18 cellular contexts compared by ENCODE assay signal in the genomic region with DNA sequence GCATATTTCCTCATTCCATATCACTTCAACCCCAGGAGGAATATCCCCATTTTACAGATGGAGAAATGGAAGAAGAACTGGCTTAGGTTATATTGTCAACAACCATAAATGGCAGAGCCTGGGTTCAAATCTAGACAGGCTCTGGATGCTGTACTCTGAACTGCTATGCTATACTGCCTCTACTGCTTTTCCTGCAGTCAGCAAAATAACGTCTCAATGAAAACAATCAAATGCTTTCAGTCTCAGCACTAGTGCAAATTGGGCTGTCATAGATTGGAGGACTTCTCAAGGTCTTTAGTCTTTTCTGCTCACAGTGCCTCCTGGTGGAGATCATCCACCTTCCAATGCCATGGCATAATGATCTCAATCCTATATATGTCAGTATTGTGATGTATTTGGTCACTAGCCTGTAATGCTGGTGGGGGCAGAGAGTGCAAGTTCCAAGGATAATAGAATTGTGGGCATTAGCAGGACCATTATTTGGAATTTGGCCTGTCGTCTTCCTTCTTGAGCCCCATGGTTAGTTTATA.
DNase-seq lines count a peak whose midpoint lies in the region; ATAC-seq, FAIRE-seq and TF ChIP-seq lines count a peak whose summit lies in the region.
"Had no signal": no experiment of that assay in that cellular context is flagged by ENCODE, and none has a peak within 500 bp of the region (broad histone marks: within the 10 kb centered on the region; RNA-seq: fewer than 3 reads in every experiment).

No MANE protein-coding gene starts in this region.

- H3K27ac ChIP-seq in mammary epithelial cell (ENCODE audit: insufficient read depth, low read depth, low read length): no peak overlapping the region
- no peak overlapping the region for H3K27ac ChIP-seq in breast epithelium
- H3K27ac ChIP-seq in GM12878 (ENCODE audit: control insufficient read depth, insufficient read depth): no peak overlapping the region
- H3K27ac ChIP-seq: ascending aorta, ovary, uterus had no signal

- ATAC-seq in GM12878: peak; percentile 78
- no peak for ATAC-seq in HG03045 (IDR thresholded peaks at IDR 0.05; ENCODE audit: unreplicated experiment)
- ATAC-seq: effector memory CD8-positive, alpha-beta T cell had no signal

- H3K79me2 ChIP-seq in mammary epithelial cell (ENCODE audit: insufficient read depth, low read length) (no peaks in the 10 kb centered on the region), GM12878 (ENCODE audit: control insufficient read depth, insufficient read depth, low read length) (no peaks in the 10 kb centered on the region)

- no peaks in the 10 kb centered on the region for H3K36me3 Mint-ChIP-seq in endothelial cell (ENCODE audit: low read depth, unreplicated experiment)

- POLR2A ChIA-PET in GM12878 (lab: Charles Lee): no interaction called here

- H3K9me3 ChIP-seq in mammary epithelial cell (replicated peaks; ENCODE audit: insufficient read depth, low read length): no peaks in the 10 kb centered on the region
- no peaks in the 10 kb centered on the region for H3K9me3 ChIP-seq in breast epithelium
- H3K9me3 ChIP-seq in GM12878 (replicated peaks; ENCODE audit: control insufficient read depth, insufficient read depth, low read length): no peaks in the 10 kb centered on the region
- H3K9me3 ChIP-seq: ascending aorta, ovary, uterus had no signal

- no peaks in the 10 kb centered on the region for H3K9me3 Mint-ChIP-seq in endothelial cell (ENCODE audit: unreplicated experiment)
- H3K9me3 Mint-ChIP-seq: activated T-helper 1 cell treated with anti-CD3 and anti-CD28 coated beads, Interleukin-12 subunit alpha, Interleukin-12 subunit beta, Interleukin-2, Interleukin-4 antibody, amounts not matched to agents 30 ng/mL and 10 ng/mL and 1 ng/mL, durations not matched to agents 14 hours and 24 hours and 36 hours had no signal

- BruUV-seq in mammary epithelial cell (replicated peaks; lab: Mats Ljungman, UMichigan) (no TSS peak), GM12878 (replicated peaks; lab: Mats Ljungman, UMichigan) (no TSS peak)

- intact Hi-C loops in mammary epithelial cell (cut with micrococcal nuclease) (loop anchor here (10.0 kb wide), 1 partner anchor 275 kb away; no protein-coding TSS in a partner anchor), breast epithelium (cut with DNase I; ENCODE audit: low total_unique reads) (no loop called here), GM12878 (cut with micrococcal nuclease; ENCODE audit: unreplicated experiment) (loop anchor here (5.0 kb wide), 2 partner anchors 58 to 283 kb away; a partner anchor contains a TSS)

- peaks cover 15% of the 10 kb centered on the region for H3K4me1 ChIP-seq in mammary epithelial cell (ENCODE audit: insufficient read depth, low read length)
- H3K4me1 ChIP-seq in breast epithelium: no peaks in the 10 kb centered on the region
- no peaks in the 10 kb centered on the region for H3K4me1 ChIP-seq in GM12878 (ENCODE audit: control insufficient read depth, insufficient read depth, low read length)
- H3K4me1 ChIP-seq: ascending aorta, uterus had no signal

- FAIRE-seq in GM12878 (lab: Jason Lieb, UNC): peak; percentile 72

- H3K27me3 Mint-ChIP-seq in endothelial cell (ENCODE audit: unreplicated experiment): peaks cover 2% of the 10 kb centered on the region

- CTCF ChIA-PET in mammary epithelial cell (lab: Charles Lee; ENCODE audit: low non-redundant PET): no interaction called here
- CTCF ChIA-PET in GM12878 (lab: Yijun Ruan, JAX): interaction anchor here (0.7 to 8.2 kb wide), 5 partner anchors 40 to 282 kb away, joined by 3 to 72 read pairs (median 3); no protein-coding TSS in a partner anchor

- in situ Hi-C loops in mammary epithelial cell (cut with MboI; ENCODE audit: low sequenced_read_pairs in 2 of 2): no loop called here
- in situ Hi-C loops in GM12878 (cut with MboI): no loop called here

- RAD21 ChIA-PET in GM12878 (lab: Charles Lee; ENCODE audit: unreplicated experiment): no interaction called here

- DNase-seq in mammary epithelial cell (no peak), breast epithelium (ENCODE audit: low spot score in 2 of 2) (no peak), HT1080 (ENCODE audit: low read depth) (peak; percentile 23), GM12878 (ENCODE audit: low read depth, low spot score) (no peak), dermis blood vessel endothelial cell (no peak), UCSD-AML1 (lab: John Stamatoyannopoulos, UW; ENCODE audit: unreplicated experiment) (no peak), endothelial cell (ENCODE audit: low spot score) (no peak)
- DNase-seq: activated CD4-positive, CD25-positive, alpha-beta regulatory T cell; effector memory CD8-positive, alpha-beta T cell; KG1; NCI-H345; ovary; SHP77 treated with DMSO at 0.1 percent for 48 hours; uterus had no signal

- WGBS in mammary epithelial cell (ENCODE audit: low coverage, missing lambda C conversion rate): 63% methylated on average over 2 of the region's 2 CpGs
- WGBS in GM12878 (ENCODE audit: insufficient coverage, insufficient replicate concordance, low lambda C conversion rate, missing lambda C conversion rate): 0% methylated on average over 2 of the region's 2 CpGs

- H3K27ac Mint-ChIP-seq in endothelial cell (ENCODE audit: unreplicated experiment): no peak overlapping the region
- H3K27ac Mint-ChIP-seq: activated T-helper 1 cell treated with anti-CD3 and anti-CD28 coated beads, Interleukin-12 subunit alpha, Interleukin-12 subunit beta, Interleukin-2, Interleukin-4 antibody, amounts not matched to agents 30 ng/mL and 10 ng/mL and 1 ng/mL, durations not matched to agents 14 hours and 24 hours and 36 hours; B cell; effector memory CD8-positive, alpha-beta T cell had no signal

- H3K27me3 ChIP-seq in mammary epithelial cell (ENCODE audit: insufficient read depth, low read length) (peaks cover 5% of the 10 kb centered on the region), breast epithelium (no peaks in the 10 kb centered on the region), GM12878 (replicated peaks in 1 of 2; ENCODE audit: control insufficient read depth in 2 of 2, insufficient read depth in 2 of 2, low read length in 1 of 2) (no peaks in the 10 kb centered on the region)
- H3K27me3 ChIP-seq: ascending aorta, ovary, uterus had no signal

- TF ChIP-seq POLR2A in breast epithelium (IDR thresholded peaks at IDR 0.05) (no peak), GM12878 (IDR thresholded peaks at IDR 0.05; ENCODE audit: low read depth, low read length) (no peak)

- H3K9ac ChIP-seq in mammary epithelial cell (ENCODE audit: insufficient read depth, low read length) (no peak overlapping the region), GM12878 (ENCODE audit: control insufficient read depth, insufficient read depth, low read length) (no peak overlapping the region)

- H3K4me3 ChIP-seq in mammary epithelial cell (replicated peaks in 1 of 3; ENCODE audit: insufficient read depth in 1 of 3, low read depth in 2 of 3, low read length in 3 of 3) (no peak overlapping the region), breast epithelium (no peak overlapping the region), GM12878 (no peak overlapping the region)
- H3K4me3 ChIP-seq: ascending aorta, ovary, uterus had no signal

- H3K4me2 ChIP-seq in mammary epithelial cell (ENCODE audit: insufficient read depth, low read depth, low read length): no peak overlapping the region
- H3K4me2 ChIP-seq in GM12878 (ENCODE audit: control insufficient read depth, insufficient read depth): no peak overlapping the region

- TF ChIP-seq RAD21 in GM12878 (IDR thresholded peaks at IDR 0.05; ENCODE audit: insufficient read depth, low read depth, low read length): peak; percentile 52; the same call in 1 of the 2 replicates

- peak; percentile 14 to 21 for TF ChIP-seq CTCF in mammary epithelial cell (conservative IDR thresholded peaks at IDR 0.05 in 1 of 2, IDR thresholded peaks at IDR 0.05 in 1 of 2; ENCODE audit: extremely low read depth in 1 of 2, insufficient read depth in 1 of 2, low read depth in 1 of 2, low read length in 2 of 2)
- TF ChIP-seq CTCF in breast epithelium (IDR thresholded peaks at IDR 0.05): no peak
- peak; percentile 16 to 59 (median 46) for TF ChIP-seq CTCF in GM12878 (IDR thresholded peaks at IDR 0.05 in 2 of 3, conservative IDR thresholded peaks at IDR 0.05 in 1 of 3; ENCODE audit: control insufficient read depth in 2 of 3, extremely low read depth in 1 of 3, insufficient read depth in 1 of 3, low read depth in 3 of 3, low read length in 3 of 3)
- TF ChIP-seq CTCF in endothelial cell (IDR thresholded peaks at IDR 0.05; ENCODE audit: unreplicated experiment): no peak

- no peak overlapping the region for H2AFZ ChIP-seq in mammary epithelial cell (ENCODE audit: low read depth, low read length)
- H2AFZ ChIP-seq in GM12878 (ENCODE audit: control insufficient read depth, low read depth, low read length): no peak overlapping the region

- no peak overlapping the region for H3K4me3 Mint-ChIP-seq in endothelial cell (ENCODE audit: unreplicated experiment)
- H3K4me3 Mint-ChIP-seq: activated T-helper 1 cell treated with anti-CD3 and anti-CD28 coated beads, Interleukin-12 subunit alpha, Interleukin-12 subunit beta, Interleukin-2, Interleukin-4 antibody, amounts not matched to agents 30 ng/mL and 10 ng/mL and 1 ng/mL, durations not matched to agents 14 hours and 24 hours and 36 hours; B cell; effector memory CD8-positive, alpha-beta T cell had no signal

- dilution Hi-C loops in mammary epithelial cell (cut with HindIII; ENCODE audit: low sequenced_read_pairs): loop anchor here (5.0 kb wide), 1 partner anchor 62 kb away; no protein-coding TSS in a partner anchor

- H3K36me3 ChIP-seq in mammary epithelial cell (ENCODE audit: insufficient read depth, low read length): no peaks in the 10 kb centered on the region
- H3K36me3 ChIP-seq in breast epithelium: no peaks in the 10 kb centered on the region
- no peaks in the 10 kb centered on the region for H3K36me3 ChIP-seq in GM12878 (ENCODE audit: control insufficient read depth in 2 of 2, insufficient read depth in 2 of 2, low read length in 1 of 2)
- H3K36me3 ChIP-seq: ascending aorta, ovary, uterus had no signal

- SMC1A ChIA-PET in GM12878 (lab: Charles Lee; ENCODE audit: uncharacterized antibody, unreplicated experiment): interaction anchor here (0.9 to 5.7 kb wide), 3 partner anchors 13 to 127 kb away, joined by 4 to 40 read pairs (median 9); no protein-coding TSS in a partner anchor

- no peak for TF ChIP-seq EP300 in GM12878 (IDR thresholded peaks at IDR 0.05; ENCODE audit: borderline replicate concordance in 1 of 2, control insufficient read depth in 1 of 2, low read depth in 2 of 2, low read length in 2 of 2)

- no peaks in the 10 kb centered on the region for H4K20me1 ChIP-seq in mammary epithelial cell (ENCODE audit: insufficient read depth, low read length)
- H4K20me1 ChIP-seq in GM12878 (ENCODE audit: control insufficient read depth, insufficient read depth): no peaks in the 10 kb centered on the region

- H3K4me1 Mint-ChIP-seq in endothelial cell (ENCODE audit: unreplicated experiment): peaks cover 4% of the 10 kb centered on the region
- H3K4me1 Mint-ChIP-seq: B cell had no signal

TF ChIP-seq in GM12878, 131 proteins besides CTCF, POLR2A, EP300 and RAD21:
- peak; percentile 28; the same call in 1 of the 2 replicates for TF ChIP-seq SMC3 (IDR thresholded peaks at IDR 0.05; ENCODE audit: borderline replicate concordance, low read length)
- TF ChIP-seq ESRRA (IDR thresholded peaks at IDR 0.05; ENCODE audit: low read length): no peak

Comparison
In these comparisons a context has a peak if more than half of its experiments do, and no peak if none do; other contexts are left out.
1. CTCF ChIP-seq: peak in mammary epithelial cell (2 of 2) and GM12878 (3 of 3); none in breast epithelium (0 of 3) and endothelial cell (single experiment).